Comparison of ENCODE assay signal across 21 cellular contexts in the genomic region with DNA sequence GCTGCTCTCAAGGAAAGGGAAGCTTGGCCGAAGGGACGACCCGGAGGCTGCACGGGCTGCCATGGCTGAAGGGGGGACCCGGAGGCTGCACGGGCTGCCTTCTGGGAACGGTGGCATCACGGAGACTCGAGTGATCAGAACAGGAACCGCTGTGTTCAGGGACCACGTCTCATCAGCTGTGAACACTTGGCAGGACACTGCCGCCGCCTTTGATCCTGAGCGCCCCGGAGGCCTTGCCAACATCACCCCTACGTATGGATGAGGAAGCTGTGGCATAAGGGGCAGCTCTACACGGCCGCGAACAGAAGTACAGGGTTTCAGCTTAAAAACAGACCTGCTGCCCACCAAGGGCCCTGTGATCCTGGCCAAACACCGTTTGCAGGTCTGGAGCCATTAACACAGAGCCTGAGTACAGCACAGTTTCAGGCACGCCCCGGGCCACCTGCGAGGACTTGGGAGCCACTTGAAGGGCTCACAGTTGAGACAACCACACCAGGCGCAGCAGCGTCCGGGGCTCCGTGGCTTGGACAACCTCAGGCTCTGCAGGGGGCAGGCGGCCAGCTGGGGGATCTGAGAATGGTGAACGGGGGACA. TPM values are rescaled to one million over a fixed set of nuclear protein-coding genes. Genes with fewer than 3 reads are reported as not detected.
DNase-seq lines count a peak whose midpoint lies in the region; ATAC-seq and TF ChIP-seq lines count a peak whose summit lies in the region.
"Had no signal": no experiment of that assay in that cellular context is flagged by ENCODE, and none has a peak within 500 bp of the region (broad histone marks: within the 10 kb centered on the region; RNA-seq: fewer than 3 reads in every experiment).

No MANE protein-coding gene starts in this region.

- H3K27me3 ChIP-seq in GM23338 (ENCODE audit: insufficient read depth) (no peaks in the 10 kb centered on the region), WERI-Rb-1 (ENCODE audit: insufficient read depth, low read depth, severe bottlenecking) (no peaks in the 10 kb centered on the region), osteoblast (ENCODE audit: insufficient read depth, low read length) (no peaks in the 10 kb centered on the region), testis (no peaks in the 10 kb centered on the region)

- no peak for ATAC-seq in GM23338
- ATAC-seq: activated CD4-positive, alpha-beta T cell treated with anti-CD3 and anti-CD28 coated beads for 36 hours; esophagus mucosa; naive thymus-derived CD8-positive, alpha-beta T cell; psoas muscle had no signal

- H3K4me3 Mint-ChIP-seq in GM23338, result no peak overlapping the region
- H3K4me3 Mint-ChIP-seq: activated CD4-positive, alpha-beta T cell treated with anti-CD3 and anti-CD28 coated beads for 36 hours; naive thymus-derived CD8-positive, alpha-beta T cell; T-helper 2 cell treated with Interferon-gamma antibody and Interleukin-4, amounts not matched to agents 5 μg/mL and 100 μg/mL, for 36 hours had no signal

- no peaks in the 10 kb centered on the region for H3K9me3 Mint-ChIP-seq in GM23338
- H3K9me3 Mint-ChIP-seq: naive thymus-derived CD8-positive, alpha-beta T cell; T-helper 2 cell treated with Interferon-gamma antibody and Interleukin-4, amounts not matched to agents 5 μg/mL and 100 μg/mL, for 36 hours had no signal

- H3K4me3 ChIP-seq in GM23338 (no peak overlapping the region), WERI-Rb-1 (ENCODE audit: low read depth, low read length) (no peak overlapping the region), osteoblast (ENCODE audit: insufficient read depth, low read length) (no peak overlapping the region), testis (no peak overlapping the region)
- H3K4me3 ChIP-seq: lung, psoas muscle had no signal

- peaks cover 29% of the 10 kb centered on the region for H3K4me1 Mint-ChIP-seq in GM23338

- TF ChIP-seq CTCF in GM23338 (conservative IDR thresholded peaks at IDR 0.05; ENCODE audit: low read depth in 2 of 2), result no peak
- no peak for TF ChIP-seq CTCF in WERI-Rb-1 (IDR thresholded peaks at IDR 0.05; ENCODE audit: low read depth, low read length)
- TF ChIP-seq CTCF in osteoblast (IDR thresholded peaks at IDR 0.05; ENCODE audit: extremely low read depth, low read depth, low read length), result no peak
- no peak for TF ChIP-seq CTCF in testis (IDR thresholded peaks at IDR 0.05)
- TF ChIP-seq CTCF in GM13976 (IDR thresholded peaks at IDR 0.05; ENCODE audit: borderline replicate concordance, control extremely low read depth, extremely low read depth, insufficient read depth, missing control alignments), result no peak

- WGBS in testis, 2 donors, result 94 to 96% methylated on average over 15 to 29 of the region's 29 CpGs

- H3K36me3 ChIP-seq in GM23338 (ENCODE audit: insufficient read depth), result peaks cover 2% of the 10 kb centered on the region; the same call in 1 of the 2 replicates
- H3K36me3 ChIP-seq in WERI-Rb-1, result peaks cover 69% of the 10 kb centered on the region
- H3K36me3 ChIP-seq in osteoblast (ENCODE audit: insufficient read depth, low read length), result peaks cover 39% of the 10 kb centered on the region
- H3K36me3 ChIP-seq in testis (ENCODE audit: low read depth, missing control alignments), result no peaks in the 10 kb centered on the region

- DNase-seq in DMS53 (lab: John Stamatoyannopoulos, UW) (peak; percentile 74), DMS53 treated with DMSO at 0.1 percent for 48 hours (lab: John Stamatoyannopoulos, UW; ENCODE audit: unreplicated experiment) (no peak), GM23338 (ENCODE audit: low spot score) (no peak), WERI-Rb-1 (peak; percentile 8), osteoblast (ENCODE audit: insufficient read length, low spot score, missing footprints) (peak; percentile 26), dedifferentiated amniotic fluid mesenchymal stem cell (ENCODE audit: extremely low spot score) (no peak), testis (no peak), GM13976 (ENCODE audit: low spot score) (no peak)
- DNase-seq: activated CD4-positive, alpha-beta T cell treated with anti-CD3 and anti-CD28 coated beads for 36 hours; NCI-H1417 treated with DMSO at 0.1 percent for 48 hours; OCI-M1; psoas muscle; stimulated activated CD4-positive, alpha-beta T cell treated with anti-CD3 and anti-CD28 coated beads, Interleukin-12 subunit alpha, Interleukin-12 subunit beta, amount 100 ng/mL, for 4 hours had no signal

- intact Hi-C loops in testis (cut with DNase I; ENCODE audit: low total_unique reads), result no loop called here

- peaks cover 23% of the 10 kb centered on the region for H3K4me1 ChIP-seq in GM23338 (ENCODE audit: insufficient read depth)
- peaks cover 9% of the 10 kb centered on the region for H3K4me1 ChIP-seq in osteoblast (ENCODE audit: insufficient read depth, low read length)
- no peaks in the 10 kb centered on the region for H3K4me1 ChIP-seq in testis
- H3K4me1 ChIP-seq: psoas muscle had no signal

- H3K9me3 ChIP-seq in WERI-Rb-1 (ENCODE audit: severe bottlenecking), result no peaks in the 10 kb centered on the region
- no peaks in the 10 kb centered on the region for H3K9me3 ChIP-seq in osteoblast (ENCODE audit: low read depth, low read length)
- no peaks in the 10 kb centered on the region for H3K9me3 ChIP-seq in testis
- H3K9me3 ChIP-seq: psoas muscle had no signal

- no peak for TF ChIP-seq POLR2A in testis (IDR thresholded peaks at IDR 0.05)

- peaks cover 45% of the 10 kb centered on the region for H3K36me3 Mint-ChIP-seq in GM23338 (ENCODE audit: low read depth)

- peaks cover 11% of the 10 kb centered on the region for H3K27me3 Mint-ChIP-seq in GM23338 (ENCODE audit: insufficient read depth, low read depth, poor library complexity)
- H3K27me3 Mint-ChIP-seq: activated CD4-positive, alpha-beta T cell treated with anti-CD3 and anti-CD28 coated beads for 36 hours; naive thymus-derived CD8-positive, alpha-beta T cell had no signal

- no peak overlapping the region for H2AFZ ChIP-seq in GM23338
- no peak overlapping the region for H2AFZ ChIP-seq in osteoblast (ENCODE audit: low read length)

- H4K20me1 ChIP-seq in GM23338 (replicated peaks; ENCODE audit: insufficient read depth) (peaks cover 4% of the 10 kb centered on the region; the same call in 1 of the 2 replicates), osteoblast (ENCODE audit: insufficient read depth, low read length) (no peaks in the 10 kb centered on the region)

- H3K27ac ChIP-seq in GM23338 (ENCODE audit: low read depth) (peak overlapping the region; percentile 32; the same call in 1 of the 2 replicates), WERI-Rb-1 (no peak overlapping the region), osteoblast (ENCODE audit: low read depth, low read length) (no peak overlapping the region), testis (no peak overlapping the region)
- H3K27ac ChIP-seq: 22Rv1, psoas muscle had no signal

- H3K79me2 ChIP-seq in GM23338 (replicated peaks; ENCODE audit: insufficient read depth), result no peaks in the 10 kb centered on the region
- H3K79me2 ChIP-seq in osteoblast (ENCODE audit: insufficient read depth, low read length), result no peaks in the 10 kb centered on the region

- no peak overlapping the region for H3K4me2 ChIP-seq in GM23338
- H3K4me2 ChIP-seq in osteoblast (ENCODE audit: insufficient read depth, low read length), result no peak overlapping the region

- no peak overlapping the region; the same call in 1 of the 2 replicates for H3K27ac Mint-ChIP-seq in GM23338
- H3K27ac Mint-ChIP-seq: activated CD4-positive, alpha-beta T cell treated with anti-CD3 and anti-CD28 coated beads for 36 hours had no signal

- in situ Hi-C loops in GM13976 (cut with MboI; ENCODE audit: low sequenced_read_pairs, unreplicated experiment), result no loop called here

- no peaks in the 10 kb centered on the region for H3K9me2 ChIP-seq in GM23338 (ENCODE audit: insufficient read depth)

- H3F3A ChIP-seq in GM23338 (replicated peaks; ENCODE audit: low read depth), result peaks cover 27% of the 10 kb centered on the region; the same call in 1 of the 2 replicates

TF ChIP-seq in GM23338, 12 proteins besides CTCF, POLR2A, EP300 and RAD21:
- TF ChIP-seq, protein P1, sequence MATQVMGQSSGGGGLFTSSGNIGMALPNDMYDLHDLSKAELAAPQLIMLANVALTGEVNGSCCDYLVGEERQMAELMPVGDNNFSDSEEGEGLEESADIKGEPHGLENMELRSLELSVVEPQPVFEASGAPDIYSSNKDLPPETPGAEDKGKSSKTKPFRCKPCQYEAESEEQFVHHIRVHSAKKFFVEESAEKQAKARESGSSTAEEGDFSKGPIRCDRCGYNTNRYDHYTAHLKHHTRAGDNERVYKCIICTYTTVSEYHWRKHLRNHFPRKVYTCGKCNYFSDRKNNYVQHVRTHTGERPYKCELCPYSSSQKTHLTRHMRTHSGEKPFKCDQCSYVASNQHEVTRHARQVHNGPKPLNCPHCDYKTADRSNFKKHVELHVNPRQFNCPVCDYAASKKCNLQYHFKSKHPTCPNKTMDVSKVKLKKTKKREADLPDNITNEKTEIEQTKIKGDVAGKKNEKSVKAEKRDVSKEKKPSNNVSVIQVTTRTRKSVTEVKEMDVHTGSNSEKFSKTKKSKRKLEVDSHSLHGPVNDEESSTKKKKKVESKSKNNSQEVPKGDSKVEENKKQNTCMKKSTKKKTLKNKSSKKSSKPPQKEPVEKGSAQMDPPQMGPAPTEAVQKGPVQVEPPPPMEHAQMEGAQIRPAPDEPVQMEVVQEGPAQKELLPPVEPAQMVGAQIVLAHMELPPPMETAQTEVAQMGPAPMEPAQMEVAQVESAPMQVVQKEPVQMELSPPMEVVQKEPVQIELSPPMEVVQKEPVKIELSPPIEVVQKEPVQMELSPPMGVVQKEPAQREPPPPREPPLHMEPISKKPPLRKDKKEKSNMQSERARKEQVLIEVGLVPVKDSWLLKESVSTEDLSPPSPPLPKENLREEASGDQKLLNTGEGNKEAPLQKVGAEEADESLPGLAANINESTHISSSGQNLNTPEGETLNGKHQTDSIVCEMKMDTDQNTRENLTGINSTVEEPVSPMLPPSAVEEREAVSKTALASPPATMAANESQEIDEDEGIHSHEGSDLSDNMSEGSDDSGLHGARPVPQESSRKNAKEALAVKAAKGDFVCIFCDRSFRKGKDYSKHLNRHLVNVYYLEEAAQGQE (IDR thresholded peaks at IDR 0.05; ENCODE audit: unreplicated experiment), result no peak
- TF ChIP-seq JUNB (IDR thresholded peaks at IDR 0.05; ENCODE audit: unreplicated experiment), result no peak
TF ChIP-seq in GM23338: peak in this region for 0.

RNA-seq across cellular contexts. Expression of gene TERT, which starts 23.9 kb away (rescaled TPM):
- total RNA-seq in GM23338 (2014; rRNA removed; shearing (Covaris generic)), result 36.2 and 46.4 TPM in 2 replicates
- 9.1 and 9.8 TPM in 2 replicates for polyA plus RNA-seq in GM23338 (2016; fragmentation: Nextera tagmentation; extraction: Ambion mirVana)
- not detected in 2 replicates for total RNA-seq in osteoblast
- 1 to 10 TPM; 4.4 to 5.5 TPM for total RNA-seq in testis
- polyA plus RNA-seq in testis (ENCODE audit: insufficient read depth, low read depth, low replicate concordance), result 2.1 TPM
- total RNA-seq: bronchial epithelial cell, esophagus mucosa, lung, psoas muscle, ureter had no signal
- polyA plus RNA-seq: BJ, psoas muscle had no signal

RNA-seq across cellular contexts. Expression of gene CLPTM1L, which starts 26.1 kb away (rescaled TPM):
- 110 and 142 TPM in 2 replicates for total RNA-seq in GM23338 (2014; rRNA removed; shearing (Covaris generic))
- 39.9 and 41.7 TPM in 2 replicates for polyA plus RNA-seq in GM23338 (2016; fragmentation: Nextera tagmentation; extraction: Ambion mirVana)
- 134 and 139 TPM in 2 replicates for total RNA-seq in osteoblast
- total RNA-seq in testis, result 100 to 1,000 TPM; 150 to 170 TPM
- 148 TPM for polyA plus RNA-seq in testis (ENCODE audit: insufficient read depth, low read depth, low replicate concordance)

Comparison
In these comparisons a context has a peak if more than half of its experiments do, and no peak if none do; other contexts are left out.
1. DNase-seq: peak in DMS53 (single experiment), WERI-Rb-1 (single experiment) and osteoblast (single experiment); none in DMS53 treated with DMSO at 0.1 percent for 48 hours (single experiment), GM23338 (single experiment), dedifferentiated amniotic fluid mesenchymal stem cell (single experiment), testis (single experiment) and GM13976 (single experiment).